Comparison of ENCODE assay signal across 9 cellular contexts in genomic region chrX:39337461-39337860, GRCh38.
DNase-seq lines count a peak whose midpoint lies in the region; ATAC-seq lines count a peak whose summit lies in the region.
"Had no signal": no experiment of that assay in that cellular context is flagged by ENCODE, and none has a peak within 500 bp of the region (broad histone marks: within the 10 kb centered on the region; RNA-seq: fewer than 3 reads in every experiment).

No MANE protein-coding gene starts in this region.

- H3K4me3 Mint-ChIP-seq in activated T-helper 17 cell treated with anti-CD3 and anti-CD28 coated beads, Interleukin-2, amount 50 U/mL, for 72 hours = peak overlapping the region; percentile 80

- peak overlapping the region; percentile 91 for H3K27ac Mint-ChIP-seq in activated T-helper 17 cell treated with anti-CD3 and anti-CD28 coated beads, Interleukin-2, amount 50 U/mL, for 72 hours

- no peaks in the 10 kb centered on the region for H3K36me3 Mint-ChIP-seq in activated T-helper 17 cell treated with anti-CD3 and anti-CD28 coated beads, Interleukin-2, amount 50 U/mL, for 72 hours (ENCODE audit: low read depth)

- DNase-seq in DMS153 (lab: John Stamatoyannopoulos, UW) (peak; percentile 37), DMS153 treated with DMSO at 0.1 percent for 48 hours (lab: John Stamatoyannopoulos, UW; ENCODE audit: unreplicated experiment) (no peak), NCI-H1105 treated with DMSO at 0.1 percent for 48 hours (lab: John Stamatoyannopoulos, UW) (peak; percentile 70), retina (peak; percentile 25), NCI-H1930 (lab: John Stamatoyannopoulos, UW) (no peak), KBM-7 (no peak)
- DNase-seq: midbrain had no signal

- ATAC-seq in activated T-helper 17 cell treated with anti-CD3 and anti-CD28 coated beads, Interleukin-2, amount 50 U/mL, for 72 hours (replicated peaks) = no peak
- no peak for ATAC-seq in HG03442 (IDR thresholded peaks at IDR 0.05; ENCODE audit: unreplicated experiment)

- no peaks in the 10 kb centered on the region for H3K27me3 Mint-ChIP-seq in activated T-helper 17 cell treated with anti-CD3 and anti-CD28 coated beads, Interleukin-2, amount 50 U/mL, for 72 hours

- peaks cover 4% of the 10 kb centered on the region for H3K9me3 Mint-ChIP-seq in activated T-helper 17 cell treated with anti-CD3 and anti-CD28 coated beads, Interleukin-2, amount 50 U/mL, for 72 hours

- peaks cover 21% of the 10 kb centered on the region for H3K4me1 Mint-ChIP-seq in activated T-helper 17 cell treated with anti-CD3 and anti-CD28 coated beads, Interleukin-2, amount 50 U/mL, for 72 hours

- in situ Hi-C loops in KBM-7 (cut with MboI; ENCODE audit: low pct_unique_long_range_greater_than_20kb, low sequenced_read_pairs) = no loop called here

Comparison
In these comparisons a context has a peak if more than half of its experiments do, and no peak if none do; other contexts are left out.
1. DNase-seq: peak in DMS153 (single experiment), NCI-H1105 treated with DMSO at 0.1 percent for 48 hours (single experiment) and retina (single experiment); none in DMS153 treated with DMSO at 0.1 percent for 48 hours (single experiment), NCI-H1930 (0 of 2) and KBM-7 (single experiment).